8 cellular contexts compared by ENCODE assay signal in genomic region chr3:129315386-129315991, GRCh38. TPM values are rescaled to one million over a fixed set of nuclear protein-coding genes. Genes with fewer than 3 reads are reported as not detected.
A peak's percentile ranks its signal among the peaks of the same experiment; 100 is the strongest.
DNase-seq lines count a peak whose midpoint lies in the region; ATAC-seq and TF ChIP-seq lines count a peak whose summit lies in the region.

No MANE protein-coding gene starts in this region.

- no peaks in the 10 kb centered on the region for H3K4me1 ChIP-seq in endocrine pancreas (ENCODE audit: control insufficient read depth, insufficient read depth, low read length)
- peaks cover 0 to 33% (median 11%) of the 10 kb centered on the region in 4 donors for H3K4me1 ChIP-seq in tibial nerve

- 1% methylated on average over 20 to 38 of the region's 64 CpGs for WGBS in tibial nerve, 2 donors

- H3K9ac ChIP-seq in endocrine pancreas (ENCODE audit: control insufficient read depth, insufficient read depth, low read length), result peak overlapping the region; percentile 91

- H3K27me3 ChIP-seq in endocrine pancreas (ENCODE audit: control insufficient read depth, insufficient read depth, low read length), result no peaks in the 10 kb centered on the region
- no peaks in the 10 kb centered on the region for H3K27me3 ChIP-seq in tibial nerve

- in situ Hi-C loops in Caki2 (cut with HindIII; ENCODE audit: low pct_unique_long_range_greater_than_20kb, low sequenced_read_pairs), result no loop called here

- H3K9me3 ChIP-seq in endocrine pancreas (ENCODE audit: control insufficient read depth, low read length) (no peaks in the 10 kb centered on the region), tibial nerve (no peaks in the 10 kb centered on the region)

- H3K4me3 ChIP-seq in endocrine pancreas (ENCODE audit: control insufficient read depth, insufficient read depth, low read length) (no peak overlapping the region), tibial nerve (peak overlapping the region; percentile 56 to 92 (median 82))

- DNase-seq in Caki2 (ENCODE audit: low read depth) (peak; percentile 33), mucosa of gallbladder (ENCODE audit: low spot score) (peak; percentile 38), tibial nerve (ENCODE audit: low spot score in 2 of 2) (peak in 1 of 2 donors; percentile 29), NCI-H187 treated with DMSO at 0.1 percent for 48 hours (lab: John Stamatoyannopoulos, UW) (no peak)
- peak; percentile 38 for DNase-seq in activated CD4-positive, alpha-beta T cell treated with anti-CD3 and anti-CD28 coated beads, Interleukin-2, amount 50 U/mL, for 1 hour

- ATAC-seq in HG03432 (IDR thresholded peaks at IDR 0.05; ENCODE audit: unreplicated experiment) (peak; percentile 5), GM18909 (IDR thresholded peaks at IDR 0.05; ENCODE audit: poor library complexity, unreplicated experiment) (no peak)

- TF ChIP-seq POLR2A in tibial nerve (IDR thresholded peaks at IDR 0.05), result no peak

- no peak for TF ChIP-seq EP300 in tibial nerve (IDR thresholded peaks at IDR 0.05)

- H3K36me3 ChIP-seq in endocrine pancreas (ENCODE audit: control insufficient read depth, insufficient read depth, low read length), result no peaks in the 10 kb centered on the region
- peaks cover 0 to 16% (median 0%) of the 10 kb centered on the region in 3 donors for H3K36me3 ChIP-seq in tibial nerve

- peak overlapping the region; percentile 87 to 96 (median 94) for H3K27ac ChIP-seq in tibial nerve

- TF ChIP-seq CTCF in tibial nerve (IDR thresholded peaks at IDR 0.05), result no peak

RNA-seq across cellular contexts. Expression of gene HMCES, which starts 36.8 kb away (rescaled TPM):
- total RNA-seq in Caki2 (2014; rRNA removed; shearing (Covaris generic); ENCODE audit: low replicate concordance), result 44.9 and 48.1 TPM in 2 replicates
- total RNA-seq in mucosa of gallbladder (44.3 TPM), tibial nerve (10 to 100 TPM; 18.2 to 36.7 (median 27.9) TPM)
